7 cellular contexts compared by ENCODE assay signal in the genomic region with DNA sequence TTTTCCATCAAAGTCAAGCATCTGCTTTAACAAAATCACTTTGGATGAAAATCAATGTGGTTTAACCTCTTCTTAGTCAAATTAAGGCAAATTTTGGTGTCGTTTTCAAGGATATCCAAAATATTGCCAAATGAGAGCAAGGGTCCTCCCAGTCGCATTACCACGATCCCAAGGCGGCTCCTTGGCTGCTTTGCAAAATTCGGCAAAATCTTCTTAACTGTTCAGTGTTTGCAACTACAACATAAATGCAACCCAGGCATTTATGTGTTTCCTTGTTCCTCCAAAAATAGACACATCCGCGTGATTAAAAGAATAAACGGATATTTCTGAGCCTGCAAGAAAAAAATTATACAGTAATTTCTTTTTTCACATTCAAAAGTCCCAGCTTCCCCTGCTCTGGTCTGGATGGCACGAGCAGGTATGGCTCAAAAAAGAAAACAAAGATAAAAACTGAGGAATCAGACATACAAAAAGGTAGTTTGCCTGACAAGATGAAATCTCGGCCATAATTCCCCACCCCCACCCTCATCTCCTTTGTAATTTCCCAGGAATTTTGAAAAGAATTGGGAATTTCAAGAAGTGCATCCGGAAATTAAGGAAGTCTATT. TPM values are rescaled to one million over a fixed set of nuclear protein-coding genes. Genes with fewer than 3 reads are reported as not detected.
A peak's percentile ranks its signal among the peaks of the same experiment; 100 is the strongest.
DNase-seq lines count a peak whose midpoint lies in the region; ATAC-seq and TF ChIP-seq lines count a peak whose summit lies in the region.

No MANE protein-coding gene starts in this region.

- no peaks in the 10 kb centered on the region for H3K9me3 ChIP-seq in HAP-1
- no peaks in the 10 kb centered on the region for H3K9me3 ChIP-seq in right cardiac atrium (ENCODE audit: control insufficient read depth, low read length)
- H3K9me3 ChIP-seq in skeletal muscle tissue (ENCODE audit: control insufficient read depth in 3 of 3, low read length in 3 of 3), result no peaks in the 10 kb centered on the region

- H3K36me3 ChIP-seq in HAP-1 (replicated peaks), result no peaks in the 10 kb centered on the region
- H3K36me3 ChIP-seq in skeletal muscle tissue (ENCODE audit: control insufficient read depth in 3 of 3, insufficient read depth in 3 of 3, low read length in 3 of 3), result no peaks in the 10 kb centered on the region

- intact Hi-C loops in right cardiac atrium (cut with DNase I), result no loop called here
- intact Hi-C loops in posterior cingulate gyrus (cut with DNase I), result no loop called here

- no peaks in the 10 kb centered on the region for H3K27me3 ChIP-seq in HAP-1 (ENCODE audit: low read depth)
- no peaks in the 10 kb centered on the region for H3K27me3 ChIP-seq in right cardiac atrium (ENCODE audit: control insufficient read depth, insufficient read depth)
- peaks cover 0 to 4% (median 0%) of the 10 kb centered on the region in 3 donors for H3K27me3 ChIP-seq in skeletal muscle tissue (ENCODE audit: control insufficient read depth in 3 of 3, insufficient read depth in 3 of 3, low read length in 3 of 3)

- H3K4me3 ChIP-seq in HAP-1 (peak overlapping the region; percentile 35), WI38 (ENCODE audit: low read depth, low read length) (peak overlapping the region; percentile 68), right cardiac atrium (ENCODE audit: low read length) (peak overlapping the region; percentile 89), skeletal muscle tissue (ENCODE audit: low read length in 3 of 3) (peak overlapping the region; percentile 73 to 86 (median 81))

- TF ChIP-seq CTCF in WI38 (IDR thresholded peaks at IDR 0.05; ENCODE audit: low read depth, low read length), result no peak

- no peak for ATAC-seq in right cardiac atrium

- H3K27ac ChIP-seq in right cardiac atrium (ENCODE audit: low read length) (peak overlapping the region; percentile 89), skeletal muscle tissue (ENCODE audit: low read depth, low read length) (peak overlapping the region; percentile 76)

- peak overlapping the region; percentile 70 to 83 (median 76) for H3K9ac ChIP-seq in skeletal muscle tissue (ENCODE audit: low read depth in 1 of 3, low read length in 3 of 3)

- no peak for DNase-seq in HAP-1 (ENCODE audit: low spot score in 2 of 2)
- DNase-seq in right cardiac atrium, result no peak
- DNase-seq in iPS-NIHi7 (ENCODE audit: extremely low spot score), result no peak
- DNase-seq in NCI-H1048 (lab: John Stamatoyannopoulos, UW), result no peak
- no peak for DNase-seq in posterior cingulate gyrus

- in situ Hi-C loops in HAP-1 (cut with MboI; ENCODE audit: low sequenced_read_pairs), result no loop called here

- WGBS in right cardiac atrium, result 12% methylated on average over 11 of the region's 11 CpGs

- peaks cover 56% of the 10 kb centered on the region for H3K4me1 ChIP-seq in HAP-1
- peaks cover 2% of the 10 kb centered on the region for H3K4me1 ChIP-seq in right cardiac atrium (ENCODE audit: control insufficient read depth, insufficient read depth, low read length)
- H3K4me1 ChIP-seq in skeletal muscle tissue (ENCODE audit: control insufficient read depth in 3 of 3, insufficient read depth in 3 of 3, low read length in 3 of 3), result peaks cover 14 to 35% (median 34%) of the 10 kb centered on the region in 3 donors

RNA-seq across cellular contexts. Expression of a gene that starts 6.1 kb away (rescaled TPM):
- total RNA-seq in right cardiac atrium (1 to 10 TPM; 2.1 to 6.3 (median 4.6) TPM), skeletal muscle tissue (2.1 TPM)
- polyA plus RNA-seq in right cardiac atrium, result 0.88 TPM

RNA-seq across cellular contexts. Expression of a gene that starts 14.6 kb away (rescaled TPM):
- total RNA-seq in right cardiac atrium (10 to 100 TPM; 26.6 to 36.1 (median 29.8) TPM), skeletal muscle tissue (43.3 TPM)
- polyA plus RNA-seq in right cardiac atrium, result 14.1 TPM

Comparison
In these comparisons a context has a peak if more than half of its experiments do, and no peak if none do; other contexts are left out.
1. H3K4me3 ChIP-seq: peak in every context shown above with its lines; median percentile 89 in right cardiac atrium; 81 in skeletal muscle tissue; 68 in WI38; 35 in HAP-1.